21 cellular contexts compared by ENCODE assay signal in the genomic region with DNA sequence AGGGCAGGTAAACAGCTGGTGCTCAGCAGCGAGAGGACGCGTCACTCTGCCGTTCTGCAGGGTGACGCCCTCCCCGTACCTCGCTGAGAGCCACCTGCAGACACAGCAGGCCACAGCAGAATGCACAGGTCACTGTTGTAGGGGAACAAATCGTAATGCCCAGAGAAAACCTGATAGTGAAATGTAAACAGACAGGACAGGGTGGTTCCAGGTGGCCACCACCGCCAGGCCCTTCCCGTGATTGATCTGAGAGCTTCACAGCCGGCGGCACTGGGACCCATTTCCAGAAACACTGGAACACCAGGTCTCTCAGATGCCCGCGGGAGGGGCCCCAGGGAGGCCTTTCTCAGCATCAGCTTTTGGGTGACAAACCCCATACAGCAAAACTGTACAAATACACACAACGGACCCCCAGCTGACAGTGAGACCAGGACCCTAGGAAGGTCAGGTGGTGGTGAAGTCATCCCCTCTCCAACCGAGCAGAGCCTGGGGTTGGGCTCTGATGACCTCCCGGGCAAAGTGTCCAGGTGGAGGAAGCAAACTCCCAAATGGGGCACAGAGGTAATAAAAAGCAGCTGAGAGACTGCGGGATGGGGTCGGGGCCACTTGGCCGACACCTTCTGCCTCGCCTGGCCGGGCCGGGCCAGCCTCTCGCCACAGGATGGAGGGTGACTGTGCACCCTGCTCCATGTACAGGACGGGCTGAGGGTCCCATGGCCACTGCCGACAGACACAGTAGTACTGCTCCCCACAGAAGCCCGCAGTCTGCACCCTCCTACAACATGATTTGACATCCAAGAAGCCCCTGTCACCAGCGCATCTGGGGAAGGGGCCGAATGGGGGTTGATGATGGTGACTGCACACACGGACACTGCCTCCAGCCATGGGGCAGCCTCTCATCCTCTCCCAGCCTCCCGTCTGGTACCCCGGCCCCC. TPM values are rescaled to one million over a fixed set of nuclear protein-coding genes. Genes with fewer than 3 reads are reported as not detected.
DNase-seq lines count a peak whose midpoint lies in the region; ATAC-seq and TF ChIP-seq lines count a peak whose summit lies in the region.
"Had no signal": no experiment of that assay in that cellular context is flagged by ENCODE, and none has a peak within 500 bp of the region (broad histone marks: within the 10 kb centered on the region; RNA-seq: fewer than 3 reads in every experiment).

No MANE protein-coding gene starts in this region.

- peaks cover 15% of the 10 kb centered on the region for H3K4me1 Mint-ChIP-seq in activated CD8-positive, alpha-beta memory T cell treated with anti-CD3 and anti-CD28 coated beads, Interleukin-2, amount 10 ng/mL, durations not matched to agents 7 days and 5 days

- intact Hi-C loops in mucosa of descending colon (cut with DNase I, micrococcal nuclease) = no loop called here

- no peaks in the 10 kb centered on the region for H3K9me3 Mint-ChIP-seq in activated CD8-positive, alpha-beta memory T cell treated with anti-CD3 and anti-CD28 coated beads, Interleukin-2, amount 10 ng/mL, durations not matched to agents 7 days and 5 days (ENCODE audit: low read depth)
- H3K9me3 Mint-ChIP-seq: activated T-helper 1 cell treated with anti-CD3 and anti-CD28 coated beads, Interleukin-12 subunit alpha, Interleukin-12 subunit beta, Interleukin-2, Interleukin-4 antibody, amounts not matched to agents 30 ng/mL and 10 ng/mL and 1 ng/mL, durations not matched to agents 14 hours and 24 hours and 36 hours; HFFc6 had no signal

- TF ChIP-seq CTCF in RWPE2 (IDR thresholded peaks at IDR 0.05; ENCODE audit: poor library complexity, severe bottlenecking) = no peak
- no peak for TF ChIP-seq CTCF in mucosa of descending colon (IDR thresholded peaks at IDR 0.05)

- H3K36me3 Mint-ChIP-seq in activated CD8-positive, alpha-beta memory T cell treated with anti-CD3 and anti-CD28 coated beads, Interleukin-2, amount 10 ng/mL, durations not matched to agents 7 days and 5 days = peaks cover 5% of the 10 kb centered on the region

- H3K9me3 ChIP-seq in RWPE2 (ENCODE audit: severe bottlenecking) = no peaks in the 10 kb centered on the region
- no peaks in the 10 kb centered on the region for H3K9me3 ChIP-seq in mucosa of descending colon
- H3K9me3 ChIP-seq: BLaER1, SJCRH30 had no signal

- CTCF ChIA-PET in activated CD8-positive, alpha-beta memory T cell treated with anti-CD3 and anti-CD28 coated beads, Interleukin-2, amount 10 ng/mL, durations not matched to agents 7 days and 5 days (lab: Charles Lee) = no interaction called here

- no peaks in the 10 kb centered on the region for H3K4me1 ChIP-seq in RWPE2 (ENCODE audit: insufficient read depth, poor library complexity, severe bottlenecking)
- H3K4me1 ChIP-seq in mucosa of descending colon (ENCODE audit: low read depth) = no peaks in the 10 kb centered on the region

- H3K36me3 ChIP-seq in H7 (replicated peaks; ENCODE audit: control insufficient read depth, insufficient read depth, low read length) (no peaks in the 10 kb centered on the region), RWPE2 (ENCODE audit: low read depth) (no peaks in the 10 kb centered on the region), mucosa of descending colon (ENCODE audit: low read depth) (no peaks in the 10 kb centered on the region)
- H3K36me3 ChIP-seq: SJCRH30 had no signal

- H3K4me3 ChIP-seq in H7 (ENCODE audit: insufficient read depth, low read depth, low read length) (no peak overlapping the region), RWPE2 (ENCODE audit: severe bottlenecking) (no peak overlapping the region), mucosa of descending colon (no peak overlapping the region)
- H3K4me3 ChIP-seq: BLaER1, SJCRH30 had no signal

- H3K27me3 ChIP-seq in H7 (ENCODE audit: control insufficient read depth, insufficient read depth, low read length) (no peaks in the 10 kb centered on the region), RWPE2 (ENCODE audit: insufficient read depth, poor library complexity, severe bottlenecking) (no peaks in the 10 kb centered on the region)
- H3K27me3 ChIP-seq: BLaER1, SJCRH30 had no signal

- no peak overlapping the region for H3K27ac Mint-ChIP-seq in activated CD8-positive, alpha-beta memory T cell treated with anti-CD3 and anti-CD28 coated beads, Interleukin-2, amount 10 ng/mL, durations not matched to agents 7 days and 5 days
- H3K27ac Mint-ChIP-seq: activated T-helper 1 cell treated with anti-CD3 and anti-CD28 coated beads, Interleukin-12 subunit alpha, Interleukin-12 subunit beta, Interleukin-2, Interleukin-4 antibody, amounts not matched to agents 30 ng/mL and 10 ng/mL and 1 ng/mL, durations not matched to agents 14 hours and 24 hours and 36 hours; HFFc6 had no signal

- H3K27me3 Mint-ChIP-seq in activated CD8-positive, alpha-beta memory T cell treated with anti-CD3 and anti-CD28 coated beads, Interleukin-2, amount 10 ng/mL, durations not matched to agents 7 days and 5 days = no peaks in the 10 kb centered on the region

- no peak overlapping the region for H3K27ac ChIP-seq in RWPE2 (ENCODE audit: poor library complexity, severe bottlenecking)
- H3K27ac ChIP-seq: BLaER1, KMS-11, SJCRH30 had no signal

- DNase-seq in COLO668 (lab: John Stamatoyannopoulos, UW; ENCODE audit: unreplicated experiment) = peak; percentile 86
- DNase-seq in H7 = peak; percentile 55
- peak; percentile 36 for DNase-seq in RWPE2 (ENCODE audit: low spot score)
- DNase-seq in mucosa of descending colon = peak in 2 of 3 donors; percentile 8 to 39
- no peak for DNase-seq in nucleus accumbens (lab: John Stamatoyannopoulos, UW)
- no peak for DNase-seq in stimulated activated CD4-positive, alpha-beta T cell treated with anti-CD3 and anti-CD28 coated beads, Interleukin-2, amount 100 ng/mL, for 24 hours
- no peak for DNase-seq in activated CD8-positive, alpha-beta memory T cell treated with anti-CD3 and anti-CD28 coated beads, Interleukin-2, amount 10 ng/mL, durations not matched to agents 7 days and 5 days
- DNase-seq in mesenteric fat pad (ENCODE audit: low spot score) = no peak
- DNase-seq: activated CD4-positive, alpha-beta T cell treated with anti-CD3 and anti-CD28 coated beads, Interleukin-2, amount 50 U/mL, for 4 hours; amygdala; foreskin melanocyte; HFFc6; midbrain; NCI-H187; SJCRH30; stimulated activated CD4-positive, alpha-beta T cell treated with anti-CD3 and anti-CD28 coated beads, Interleukin-12 subunit alpha, Interleukin-12 subunit beta, amount 100 ng/mL, for 4 hours; T1000 had no signal

- H3K4me3 Mint-ChIP-seq in activated CD8-positive, alpha-beta memory T cell treated with anti-CD3 and anti-CD28 coated beads, Interleukin-2, amount 10 ng/mL, durations not matched to agents 7 days and 5 days = no peak overlapping the region
- H3K4me3 Mint-ChIP-seq: activated T-helper 1 cell treated with anti-CD3 and anti-CD28 coated beads, Interleukin-12 subunit alpha, Interleukin-12 subunit beta, Interleukin-2, Interleukin-4 antibody, amounts not matched to agents 30 ng/mL and 10 ng/mL and 1 ng/mL, durations not matched to agents 14 hours and 24 hours and 36 hours; HFFc6 had no signal

- ATAC-seq in RWPE2 (ENCODE audit: low read depth) = no peak
- no peak for ATAC-seq in mucosa of descending colon
- ATAC-seq in activated CD8-positive, alpha-beta memory T cell treated with anti-CD3 and anti-CD28 coated beads, Interleukin-2, amount 10 ng/mL, durations not matched to agents 7 days and 5 days = no peak

RNA-seq across cellular contexts. Expression of a gene that starts 4.6 kb away (rescaled TPM):
- 0.90 and 2.8 TPM in 2 replicates for total RNA-seq in H7 (2014; rRNA removed; shearing (Covaris generic))
- total RNA-seq in mucosa of descending colon (1 to 10 TPM in 2 of 3 donors, not detected in 1; 1.3 to 2.8 TPM), mesenteric fat pad (0.67 TPM)
- total RNA-seq in activated CD8-positive, alpha-beta memory T cell treated with anti-CD3 and anti-CD28 coated beads, Interleukin-2, amount 10 ng/mL, durations not matched to agents 7 days and 5 days = under 1 TPM in 1 of 2 experiments, not detected in 1; 0.33 TPM
- total RNA-seq: osteocyte, SJCRH30 had no signal

RNA-seq across cellular contexts. Expression of a gene that starts 36.2 kb away (rescaled TPM):
- 12.7 and 13.7 TPM in 2 replicates for total RNA-seq in H7 (2014; rRNA removed; shearing (Covaris generic))
- total RNA-seq in mucosa of descending colon (10 to 100 TPM; 37.0 to 50.5 (median 45.5) TPM), mesenteric fat pad (25.5 TPM)
- total RNA-seq in activated CD8-positive, alpha-beta memory T cell treated with anti-CD3 and anti-CD28 coated beads, Interleukin-2, amount 10 ng/mL, durations not matched to agents 7 days and 5 days = 10 to 100 TPM; 45.6 to 60.7 TPM

Comparison
In these comparisons a context has a peak if more than half of its experiments do, and no peak if none do; other contexts are left out.
1. DNase-seq: peak in COLO668 (single experiment), H7 (single experiment), RWPE2 (single experiment) and mucosa of descending colon (2 of 3); none in nucleus accumbens (0 of 56), stimulated activated CD4-positive, alpha-beta T cell treated with anti-CD3 and anti-CD28 coated beads, Interleukin-2, amount 100 ng/mL, for 24 hours (0 of 2), activated CD8-positive, alpha-beta memory T cell treated with anti-CD3 and anti-CD28 coated beads, Interleukin-2, amount 10 ng/mL, durations not matched to agents 7 days and 5 days (single experiment) and mesenteric fat pad (single experiment).